Comparison of ENCODE assay signal across 1 cellular context in genomic region chr10:13001041-13001886, GRCh38.
A peak's percentile ranks its signal among the peaks of the same experiment; 100 is the strongest.
TF ChIP-seq lines count a peak whose summit lies in the region.

TSS of gene CCDC3 (minus strand) at chr10:13001713. CDS start at chr10:13001570, 143 bp downstream.

TF ChIP-seq in HEK293, 187 proteins besides CTCF, POLR2A, EP300 and RAD21 (continued from another document and continues in another):
- TF ChIP-seq ZNF580 (tag by site-specific recombination; IDR thresholded peaks at IDR 0.05): no peak
- TF ChIP-seq ZBTB20 (tag by site-specific recombination; IDR thresholded peaks at IDR 0.05): peak; percentile 56
- TF ChIP-seq ZNF792 (tag by site-specific recombination; IDR thresholded peaks at IDR 0.05): no peak
- TF ChIP-seq ZNF37A (tag by site-specific recombination; IDR thresholded peaks at IDR 0.05): no peak
- TF ChIP-seq ZNF768 (tag by site-specific recombination; IDR thresholded peaks at IDR 0.05): no peak
- TF ChIP-seq ZNF362 (tag by site-specific recombination; IDR thresholded peaks at IDR 0.05): no peak
- TF ChIP-seq PATZ1 (tag by site-specific recombination; IDR thresholded peaks at IDR 0.05): no peak; the same call in 1 of the 2 replicates
- no peak for TF ChIP-seq PRDM4 (tag by site-specific recombination; IDR thresholded peaks at IDR 0.05)
- no peak for TF ChIP-seq GFI1B (tag by site-specific recombination; IDR thresholded peaks at IDR 0.05)
- no peak for TF ChIP-seq TRIM28 (IDR thresholded peaks at IDR 0.05; ENCODE audit: borderline replicate concordance, low read length)
- TF ChIP-seq ZNF426 (tag by site-specific recombination; IDR thresholded peaks at IDR 0.05): no peak
- no peak for TF ChIP-seq ZNF513 (tag by site-specific recombination; IDR thresholded peaks at IDR 0.05)
- TF ChIP-seq ZNF214 (tag by site-specific recombination; IDR thresholded peaks at IDR 0.05; ENCODE audit: borderline replicate concordance): no peak
- no peak for TF ChIP-seq ZBTB44 (tag by site-specific recombination; IDR thresholded peaks at IDR 0.05)
- TF ChIP-seq ZNF623 (tag by site-specific recombination; IDR thresholded peaks at IDR 0.05): no peak
- TF ChIP-seq ZFP3 (tag by site-specific recombination; IDR thresholded peaks at IDR 0.05; ENCODE audit: low read depth): no peak
- no peak for TF ChIP-seq ZFP69B (tag by site-specific recombination; IDR thresholded peaks at IDR 0.05)
- TF ChIP-seq ZNF610 (tag by site-specific recombination; IDR thresholded peaks at IDR 0.05; ENCODE audit: borderline replicate concordance): no peak
- no peak for TF ChIP-seq ZNF518A (tag by site-specific recombination; conservative IDR thresholded peaks at IDR 0.05; ENCODE audit: low read depth)
- TF ChIP-seq HIC1 (tag by site-specific recombination; IDR thresholded peaks at IDR 0.05): peak; percentile 49; the same call in 1 of the 2 replicates
- no peak for TF ChIP-seq ZBTB21 (tag by site-specific recombination; IDR thresholded peaks at IDR 0.05)
- no peak for TF ChIP-seq INSM2 (tag by site-specific recombination; IDR thresholded peaks at IDR 0.05)
- no peak for TF ChIP-seq ZNF394 (tag by site-specific recombination; IDR thresholded peaks at IDR 0.05; ENCODE audit: borderline replicate concordance)
- no peak for TF ChIP-seq ZNF121 (tag by site-specific recombination; IDR thresholded peaks at IDR 0.05)
- TF ChIP-seq ZNF302 (tag by site-specific recombination; IDR thresholded peaks at IDR 0.05; ENCODE audit: low read depth): no peak
- no peak for TF ChIP-seq ZNF707 (tag by site-specific recombination; IDR thresholded peaks at IDR 0.05)
- no peak for TF ChIP-seq HOXA7 (CRISPR knock-in tag; IDR thresholded peaks at IDR 0.05; ENCODE audit: borderline replicate concordance)
- TF ChIP-seq ZBTB26 (tag by site-specific recombination; optimal IDR thresholded peaks at IDR 0.05): peak; percentile 58
- TF ChIP-seq ZBTB17 (tag by site-specific recombination; IDR thresholded peaks at IDR 0.05): peak; percentile 46; the same call in 1 of the 2 replicates
- peak; percentile 74 for TF ChIP-seq GLIS2 (tag by site-specific recombination; IDR thresholded peaks at IDR 0.05)
- TF ChIP-seq ZNF600 (tag by site-specific recombination; IDR thresholded peaks at IDR 0.05): 0 out of 2 replicates have a peak, but pooled peaks have one; percentile 18
- no peak for TF ChIP-seq ZBTB1 (tag by site-specific recombination; IDR thresholded peaks at IDR 0.05)
- TF ChIP-seq ZNF280D (tag by site-specific recombination; IDR thresholded peaks at IDR 0.05): no peak
